ENCODE assay signal across 12 cellular contexts in genomic region chr1:12204140-12204539, GRCh38. TPM values are rescaled to one million over a fixed set of nuclear protein-coding genes. Genes with fewer than 3 reads are reported as not detected.
A peak's percentile ranks its signal among the peaks of the same experiment; 100 is the strongest.
DNase-seq lines count a peak whose midpoint lies in the region; ATAC-seq and TF ChIP-seq lines count a peak whose summit lies in the region.
"Had no signal": no experiment of that assay in that cellular context is flagged by ENCODE, and none has a peak within 500 bp of the region (broad histone marks: within the 10 kb centered on the region; RNA-seq: fewer than 3 reads in every experiment).

No MANE protein-coding gene starts in this region.

- peak overlapping the region in 1 of 2 experiments; percentile 64 for H3K23ac ChIP-seq in mesenchymal stem cell (ENCODE audit: low read length in 2 of 2)

- H3K9me3 ChIP-seq in mesenchymal stem cell (ENCODE audit: control insufficient read depth, low read length) (no peaks in the 10 kb centered on the region), suprapubic skin (no peaks in the 10 kb centered on the region), testis (no peaks in the 10 kb centered on the region)

- no peak overlapping the region for H2BK5ac ChIP-seq in mesenchymal stem cell (ENCODE audit: low read depth, low read length, poor library complexity, severe bottlenecking)

- H3K4me2 ChIP-seq in mesenchymal stem cell (ENCODE audit: low read length, poor library complexity, severe bottlenecking): no peak overlapping the region

- no peak overlapping the region for H3K4ac ChIP-seq in mesenchymal stem cell (ENCODE audit: low read depth in 1 of 2, low read length in 2 of 2)

- H4K91ac ChIP-seq in mesenchymal stem cell (ENCODE audit: low read length): no peak overlapping the region

- no peak for TF ChIP-seq POLR2A in suprapubic skin (IDR thresholded peaks at IDR 0.05)
- no peak for TF ChIP-seq POLR2A in testis (IDR thresholded peaks at IDR 0.05)
- TF ChIP-seq POLR2A in lower leg skin (IDR thresholded peaks at IDR 0.05): no peak

- intact Hi-C loops in testis (cut with DNase I; ENCODE audit: low total_unique reads): no loop called here
- intact Hi-C loops in lower leg skin (cut with DNase I; ENCODE audit: low total_unique reads): no loop called here

- peak; percentile 75 for DNase-seq in activated CD8-positive, alpha-beta memory T cell treated with anti-CD3 and anti-CD28 coated beads, Interleukin-2, amount 50 U/mL, for 4 hours
- DNase-seq in mesenchymal stem cell: no peak
- peak; percentile 76 for DNase-seq in stimulated activated CD8-positive, alpha-beta memory T cell treated with anti-CD3 and anti-CD28 coated beads, Interleukin-4, amount 100 ng/mL, for 48 hours
- no peak for DNase-seq in suprapubic skin (ENCODE audit: low spot score in 2 of 2)
- no peak for DNase-seq in testis
- DNase-seq in NCI-H1417 treated with DMSO at 0.1 percent for 48 hours (lab: John Stamatoyannopoulos, UW): no peak
- DNase-seq in lower leg skin (ENCODE audit: low spot score in 2 of 2): no peak
- DNase-seq: DMS153, NCI-H1436 treated with DMSO at 0.1 percent for 48 hours, OCI-M1 had no signal

- no peak overlapping the region for H3K18ac ChIP-seq in mesenchymal stem cell (ENCODE audit: low read depth in 1 of 2, low read length in 2 of 2)

- H2BK12ac ChIP-seq in mesenchymal stem cell (ENCODE audit: low read length in 2 of 2): no peak overlapping the region

- H2BK15ac ChIP-seq in mesenchymal stem cell (ENCODE audit: low read depth, poor library complexity, severe bottlenecking): no peak overlapping the region

- H3K9ac ChIP-seq in mesenchymal stem cell (ENCODE audit: low read length): no peak overlapping the region

- ATAC-seq in HG03175 (IDR thresholded peaks at IDR 0.05; ENCODE audit: unreplicated experiment): peak; percentile 39

- peak overlapping the region; percentile 47 for H2AK5ac ChIP-seq in mesenchymal stem cell (ENCODE audit: low read length, severe bottlenecking)

- no peak overlapping the region for H4K8ac ChIP-seq in mesenchymal stem cell (ENCODE audit: low read length)

- WGBS in mesenchymal stem cell: 85% methylated on average over 6 of the region's 7 CpGs
- WGBS in suprapubic skin: 82% methylated on average over 7 of the region's 7 CpGs
- WGBS in testis, 2 donors: 77 to 92% methylated on average over 5 to 7 of the region's 7 CpGs
- 72 to 78% methylated on average over 7 of the region's 7 CpGs for WGBS in lower leg skin, 2 donors

- TF ChIP-seq EP300 in suprapubic skin (IDR thresholded peaks at IDR 0.05): no peak

- H3K36me3 ChIP-seq in mesenchymal stem cell (ENCODE audit: control insufficient read depth in 1 of 2, insufficient read depth in 2 of 2, low read depth in 1 of 2, low read length in 2 of 2): peaks cover 2 to 59% of the 10 kb centered on the region in 2 experiments
- H3K36me3 ChIP-seq in suprapubic skin: peaks cover 11% of the 10 kb centered on the region
- H3K36me3 ChIP-seq in testis (ENCODE audit: low read depth, missing control alignments): no peaks in the 10 kb centered on the region

- no peak overlapping the region for H3K14ac ChIP-seq in mesenchymal stem cell (ENCODE audit: low read length in 2 of 2)

- H2AFZ ChIP-seq in mesenchymal stem cell (ENCODE audit: low read depth, low read length): no peak overlapping the region

- H3K27ac ChIP-seq in mesenchymal stem cell (ENCODE audit: low read length, poor library complexity, severe bottlenecking) (no peak overlapping the region), suprapubic skin (no peak overlapping the region), testis (no peak overlapping the region)

- TF ChIP-seq CTCF in suprapubic skin (IDR thresholded peaks at IDR 0.05) (no peak), testis (IDR thresholded peaks at IDR 0.05) (no peak), lower leg skin (IDR thresholded peaks at IDR 0.05) (no peak)

- H3K79me1 ChIP-seq in mesenchymal stem cell (replicated peaks; ENCODE audit: low read length, poor library complexity, severe bottlenecking): no peaks in the 10 kb centered on the region

- peaks cover 24% of the 10 kb centered on the region for H3K4me1 ChIP-seq in mesenchymal stem cell (ENCODE audit: control insufficient read depth, insufficient read depth, low read depth, low read length)
- H3K4me1 ChIP-seq in suprapubic skin: peaks cover 9% of the 10 kb centered on the region
- H3K4me1 ChIP-seq in testis: no peaks in the 10 kb centered on the region

- H2BK120ac ChIP-seq in mesenchymal stem cell (ENCODE audit: low read depth, low read length): no peak overlapping the region

- H3K4me3 ChIP-seq in mesenchymal stem cell (ENCODE audit: insufficient read depth in 1 of 2, low read depth in 1 of 2, low read length in 2 of 2): no peak overlapping the region
- H3K4me3 ChIP-seq in suprapubic skin: no peak overlapping the region
- H3K4me3 ChIP-seq in testis: no peak overlapping the region
- H3K4me3 ChIP-seq in lower leg skin (ENCODE audit: low read depth, poor library complexity, severe bottlenecking): no peak overlapping the region
- H3K4me3 ChIP-seq: lung had no signal

- H3K27me3 ChIP-seq in mesenchymal stem cell (ENCODE audit: control insufficient read depth in 1 of 2, insufficient read depth in 1 of 2, low read length in 2 of 2) (no peaks in the 10 kb centered on the region), suprapubic skin (no peaks in the 10 kb centered on the region), testis (no peaks in the 10 kb centered on the region)

RNA-seq across cellular contexts. Expression of gene VPS13D, which starts 25.7 kb away (rescaled TPM):
- polyA plus RNA-seq in mesenchymal stem cell (2013, experiment 1 of 2): 6.3 TPM
- 5.1 TPM for polyA plus RNA-seq in mesenchymal stem cell (2013, experiment 2 of 2)
- total RNA-seq in suprapubic skin (100 to 1,000 TPM in 3 of 4 donors, 10 to 100 TPM in 1; 94.4 to 472 (median 163) TPM), testis (100 to 1,000 TPM in 1 of 2 donors, 10 to 100 TPM in 1; 86.8 to 125 TPM), lower leg skin (100 to 1,000 TPM in 3 of 4 donors, 10 to 100 TPM in 1; 96.5 to 200 (median 116) TPM)
- polyA plus RNA-seq in testis (ENCODE audit: insufficient read depth, low read depth, low replicate concordance): 51.9 TPM

RNA-seq across cellular contexts. Expression of gene TNFRSF1B, which starts 37.3 kb away (rescaled TPM):
- polyA plus RNA-seq in mesenchymal stem cell (2013, experiment 1 of 2): 35.0 TPM
- polyA plus RNA-seq in mesenchymal stem cell (2013, experiment 2 of 2): 35.2 TPM
- total RNA-seq in suprapubic skin (10 to 100 TPM in 2 of 4 donors, 1 to 10 TPM in 2; 6.3 to 35.2 (median 11.9) TPM), testis (1 to 10 TPM; 7.7 to 8.0 TPM), lower leg skin (10 to 100 TPM in 3 of 4 donors, 1 to 10 TPM in 1; 8.5 to 33.1 (median 16.3) TPM)
- 10.6 TPM for polyA plus RNA-seq in testis (ENCODE audit: insufficient read depth, low read depth, low replicate concordance)

Comparison
In these comparisons a context has a peak if more than half of its experiments do, and no peak if none do; other contexts are left out.
1. DNase-seq: peak in activated CD8-positive, alpha-beta memory T cell treated with anti-CD3 and anti-CD28 coated beads, Interleukin-2, amount 50 U/mL, for 4 hours (single experiment) and stimulated activated CD8-positive, alpha-beta memory T cell treated with anti-CD3 and anti-CD28 coated beads, Interleukin-4, amount 100 ng/mL, for 48 hours (single experiment); none in mesenchymal stem cell (single experiment), suprapubic skin (0 of 2), testis (single experiment), NCI-H1417 treated with DMSO at 0.1 percent for 48 hours (single experiment) and lower leg skin (0 of 2).